In genomic region chr10:6269953-6270867, GRCh38 we compare ENCODE assay signal across 8 cellular contexts.
DNase-seq lines count a peak whose midpoint lies in the region; ATAC-seq and TF ChIP-seq lines count a peak whose summit lies in the region.

No MANE protein-coding gene starts in this region.

- no peaks in the 10 kb centered on the region for H3K27me3 ChIP-seq in spleen (replicated peaks in 1 of 7)

- no peaks in the 10 kb centered on the region for H3K9me3 Mint-ChIP-seq in CD14-positive monocyte
- H3K9me3 Mint-ChIP-seq in activated T-helper 2 cell treated with anti-CD3 and anti-CD28 coated beads, Interferon-gamma antibody, Interleukin-2, Interleukin-4, amounts not matched to agents 10 μg/mL and 5 μg/mL and 100 μg/mL, durations not matched to agents 14 hours and 24 hours and 36 hours: no peaks in the 10 kb centered on the region

- H3K4me1 ChIP-seq in spleen: peaks cover 0 to 82% (median 29%) of the 10 kb centered on the region in 6 donors

- peak; percentile 71 for ATAC-seq in GM21447 (IDR thresholded peaks at IDR 0.05; ENCODE audit: unreplicated experiment)

- peaks cover 0 to 10% (median 7%) of the 10 kb centered on the region in 3 donors for H3K27me3 Mint-ChIP-seq in CD14-positive monocyte (ENCODE audit: low read depth in 3 of 3)
- H3K27me3 Mint-ChIP-seq in activated T-helper 2 cell treated with anti-CD3 and anti-CD28 coated beads, Interferon-gamma antibody, Interleukin-2, Interleukin-4, amounts not matched to agents 10 μg/mL and 5 μg/mL and 100 μg/mL, durations not matched to agents 14 hours and 24 hours and 36 hours (ENCODE audit: low read depth): no peaks in the 10 kb centered on the region

- no peaks in the 10 kb centered on the region for H3K36me3 ChIP-seq in spleen

- intact Hi-C loops in CD14-positive monocyte (cut with micrococcal nuclease): loop anchor here in 1 of 2 donors (5.0 to 10.0 kb wide), 4 partner anchors 32 to 915 kb away; no protein-coding TSS in a partner anchor
- intact Hi-C loops in activated T-helper 2 cell treated with anti-CD3 and anti-CD28 coated beads, Interferon-gamma antibody, Interleukin-2, Interleukin-4, amounts not matched to agents 10 μg/mL and 5 μg/mL and 100 μg/mL, durations not matched to agents 14 hours and 24 hours and 36 hours (cut with micrococcal nuclease): loop anchor here (1.0 to 10.0 kb wide), 9 partner anchors 21 to 975 kb away; no protein-coding TSS in a partner anchor
- intact Hi-C loops in spleen (cut with DNase I; ENCODE audit: low total_unique reads): no loop called here

- H3K36me3 Mint-ChIP-seq in CD14-positive monocyte: peaks cover 0 to 16% of the 10 kb centered on the region in 2 donors
- H3K36me3 Mint-ChIP-seq in activated T-helper 2 cell treated with anti-CD3 and anti-CD28 coated beads, Interferon-gamma antibody, Interleukin-2, Interleukin-4, amounts not matched to agents 10 μg/mL and 5 μg/mL and 100 μg/mL, durations not matched to agents 14 hours and 24 hours and 36 hours (ENCODE audit: low read depth): peaks cover 7% of the 10 kb centered on the region

- no peaks in the 10 kb centered on the region for H3K9me3 ChIP-seq in spleen

- peak overlapping the region in 1 of 8 donors; percentile 37 for H3K4me3 ChIP-seq in spleen

- DNase-seq in CD14-positive monocyte (ENCODE audit: low spot score) (peak; percentile 74), M059J (ENCODE audit: low read depth) (peak; percentile 83), spleen (peak; percentile 84), NCI-H69 (lab: John Stamatoyannopoulos, UW) (no peak), NCI-H1048 (lab: John Stamatoyannopoulos, UW) (no peak), midbrain (lab: John Stamatoyannopoulos, UW) (no peak)
- peak; percentile 73 for DNase-seq in activated T-helper 2 cell treated with anti-CD3 and anti-CD28 coated beads, Interferon-gamma antibody, Interleukin-2, Interleukin-4, amounts not matched to agents 10 μg/mL and 5 μg/mL and 100 μg/mL, durations not matched to agents 14 hours and 24 hours and 36 hours (ENCODE audit: low spot score)

- peak overlapping the region in 6 of 7 donors; percentile 77 to 100 (median 88) for H3K27ac Mint-ChIP-seq in CD14-positive monocyte
- peak overlapping the region; percentile 89 for H3K27ac Mint-ChIP-seq in activated T-helper 2 cell treated with anti-CD3 and anti-CD28 coated beads, Interferon-gamma antibody, Interleukin-2, Interleukin-4, amounts not matched to agents 10 μg/mL and 5 μg/mL and 100 μg/mL, durations not matched to agents 14 hours and 24 hours and 36 hours

- H3K4me3 Mint-ChIP-seq in CD14-positive monocyte: no peak overlapping the region
- peak overlapping the region; percentile 22 for H3K4me3 Mint-ChIP-seq in activated T-helper 2 cell treated with anti-CD3 and anti-CD28 coated beads, Interferon-gamma antibody, Interleukin-2, Interleukin-4, amounts not matched to agents 10 μg/mL and 5 μg/mL and 100 μg/mL, durations not matched to agents 14 hours and 24 hours and 36 hours (ENCODE audit: low read depth)

- no peak for TF ChIP-seq POLR2A in spleen (IDR thresholded peaks at IDR 0.05)

- no peak for TF ChIP-seq CTCF in CD14-positive monocyte (IDR thresholded peaks at IDR 0.05)
- TF ChIP-seq CTCF in spleen (IDR thresholded peaks at IDR 0.05 in 8 of 11, conservative IDR thresholded peaks at IDR 0.05 in 3 of 11): no peak

- 68 to 73% (median 69%) methylated on average over 20 of the region's 20 CpGs for WGBS in spleen, 5 donors

- peak overlapping the region; percentile 17 to 92 (median 81) for H3K27ac ChIP-seq in spleen

- H3K4me1 Mint-ChIP-seq in CD14-positive monocyte: peaks cover 60% of the 10 kb centered on the region
- H3K4me1 Mint-ChIP-seq in activated T-helper 2 cell treated with anti-CD3 and anti-CD28 coated beads, Interferon-gamma antibody, Interleukin-2, Interleukin-4, amounts not matched to agents 10 μg/mL and 5 μg/mL and 100 μg/mL, durations not matched to agents 14 hours and 24 hours and 36 hours (ENCODE audit: low read depth): peaks cover 58% of the 10 kb centered on the region

Comparison
In these comparisons a context has a peak if more than half of its experiments do, and no peak if none do; other contexts are left out.
1. DNase-seq: peak in CD14-positive monocyte (single experiment), M059J (single experiment), activated T-helper 2 cell treated with anti-CD3 and anti-CD28 coated beads, Interferon-gamma antibody, Interleukin-2, Interleukin-4, amounts not matched to agents 10 μg/mL and 5 μg/mL and 100 μg/mL, durations not matched to agents 14 hours and 24 hours and 36 hours (single experiment) and spleen (single experiment); none in NCI-H69 (single experiment), NCI-H1048 (single experiment) and midbrain (single experiment).